25 cellular contexts compared by ENCODE assay signal in genomic region chr6:109854541-109855308, GRCh38.
"Had no signal": no experiment of that assay in that cellular context is flagged by ENCODE, and none has a peak within 500 bp of the region (broad histone marks: within the 10 kb centered on the region; RNA-seq: fewer than 3 reads in every experiment).

No MANE protein-coding gene starts in this region.

- H3K27me3 ChIP-seq: breast epithelium, esophagus squamous epithelium, heart right ventricle, pancreas, tibial nerve had no signal

- H3K36me3 ChIP-seq: breast epithelium, esophagus squamous epithelium, heart right ventricle, pancreas, tibial nerve had no signal

- H3K4me3 ChIP-seq: breast epithelium, esophagus squamous epithelium, heart right ventricle, pancreas, psoas muscle, smooth muscle cell, tibial nerve had no signal

- H3K4me1 ChIP-seq: breast epithelium, esophagus squamous epithelium, heart right ventricle, pancreas, psoas muscle, tibial nerve had no signal

- DNase-seq: activated CD8-positive, alpha-beta memory T cell treated with anti-CD3 and anti-CD28 coated beads, Interleukin-2, amount 10 ng/mL, durations not matched to agents 7 days and 5 days; activated CD8-positive, alpha-beta T cell treated with anti-CD3 and anti-CD28 coated beads, Interleukin-2, amount 10 ng/mL, durations not matched to agents 7 days and 5 days; activated naive CD4-positive, alpha-beta T cell; activated T-cell treated with anti-CD3 and anti-CD28 coated beads, Interleukin-2, amount 50 U/mL, for 48 hours; central memory CD4-positive, alpha-beta T cell; esophagus squamous epithelium; foreskin melanocyte; heart right ventricle; midbrain; naive thymus-derived CD8-positive, alpha-beta T cell; nucleus accumbens; pancreas; psoas muscle; stimulated activated CD4-positive, alpha-beta T cell treated with anti-CD3 and anti-CD28 coated beads, Interleukin-1b, Interleukin-23, amount 100 ng/mL, for 48 hours; stimulated activated naive B cell treated with anti-CD40 and anti-IgM and Interleukin-4, amounts not matched to agents 10 μg/mL and 1 μg/mL and 100 μg/mL, for 72 hours; T-helper 17 cell; T1000 had no signal

- H3K4me2 ChIP-seq: smooth muscle cell had no signal

- H3K27ac Mint-ChIP-seq: activated CD8-positive, alpha-beta memory T cell treated with anti-CD3 and anti-CD28 coated beads, Interleukin-2, amount 10 ng/mL, durations not matched to agents 7 days and 5 days; activated CD8-positive, alpha-beta T cell treated with anti-CD3 and anti-CD28 coated beads, Interleukin-2, amount 10 ng/mL, durations not matched to agents 7 days and 5 days; activated naive CD4-positive, alpha-beta T cell treated with anti-CD3 and anti-CD28 coated beads, Interleukin-2, amount 50 U/mL, for 72 hours; activated T-helper 2 cell treated with anti-CD3 and anti-CD28 coated beads, Interferon-gamma antibody, Interleukin-2, Interleukin-4, amounts not matched to agents 10 μg/mL and 5 μg/mL and 100 μg/mL, durations not matched to agents 14 hours and 24 hours and 36 hours; dendritic cell treated with granulocyte-macrophage colony-stimulating factor and Interleukin-4, amounts not matched to agents 40 ng/mL and 50 ng/mL, for 4 days; naive thymus-derived CD8-positive, alpha-beta T cell; stimulated activated naive B cell treated with anti-CD40 and anti-IgM and Interleukin-4, amounts not matched to agents 10 μg/mL and 1 μg/mL and 100 μg/mL, for 72 hours; T-helper 17 cell had no signal

- H3K4me1 Mint-ChIP-seq: activated CD8-positive, alpha-beta memory T cell treated with anti-CD3 and anti-CD28 coated beads, Interleukin-2, amount 10 ng/mL, durations not matched to agents 7 days and 5 days; neural crest cell; T-helper 17 cell had no signal

- H3K9me3 Mint-ChIP-seq: activated T-helper 2 cell treated with anti-CD3 and anti-CD28 coated beads, Interferon-gamma antibody, Interleukin-2, Interleukin-4, amounts not matched to agents 10 μg/mL and 5 μg/mL and 100 μg/mL, durations not matched to agents 14 hours and 24 hours and 36 hours had no signal

- H3K27ac ChIP-seq: breast epithelium, epithelial cell of prostate, esophagus squamous epithelium, heart right ventricle, pancreas, psoas muscle, tibial nerve had no signal

- ATAC-seq: activated CD8-positive, alpha-beta memory T cell treated with anti-CD3 and anti-CD28 coated beads, Interleukin-2, amount 10 ng/mL, durations not matched to agents 7 days and 5 days; activated CD8-positive, alpha-beta T cell treated with anti-CD3 and anti-CD28 coated beads, Interleukin-2, amount 10 ng/mL, durations not matched to agents 7 days and 5 days; activated naive CD4-positive, alpha-beta T cell treated with anti-CD3 and anti-CD28 coated beads, Interleukin-2, amount 50 U/mL, for 72 hours; heart right ventricle; naive thymus-derived CD8-positive, alpha-beta T cell; pancreas; psoas muscle; stimulated activated naive B cell treated with anti-CD40 and anti-IgM and Interleukin-4, amounts not matched to agents 10 μg/mL and 1 μg/mL and 100 μg/mL, for 72 hours; T-helper 17 cell had no signal

- H3K36me3 Mint-ChIP-seq: activated CD8-positive, alpha-beta memory T cell treated with anti-CD3 and anti-CD28 coated beads, Interleukin-2, amount 10 ng/mL, durations not matched to agents 7 days and 5 days; activated naive CD4-positive, alpha-beta T cell treated with anti-CD3 and anti-CD28 coated beads, Interleukin-2, amount 50 U/mL, for 72 hours; stimulated activated naive B cell treated with anti-CD40 and anti-IgM and Interleukin-4, amounts not matched to agents 10 μg/mL and 1 μg/mL and 100 μg/mL, for 72 hours had no signal

- H3K27me3 Mint-ChIP-seq: activated CD8-positive, alpha-beta memory T cell treated with anti-CD3 and anti-CD28 coated beads, Interleukin-2, amount 10 ng/mL, durations not matched to agents 7 days and 5 days; dendritic cell treated with granulocyte-macrophage colony-stimulating factor and Interleukin-4, amounts not matched to agents 40 ng/mL and 50 ng/mL, for 4 days; T-helper 17 cell had no signal

- H3K4me3 Mint-ChIP-seq: activated CD8-positive, alpha-beta memory T cell treated with anti-CD3 and anti-CD28 coated beads, Interleukin-2, amount 10 ng/mL, durations not matched to agents 7 days and 5 days; activated CD8-positive, alpha-beta T cell treated with anti-CD3 and anti-CD28 coated beads, Interleukin-2, amount 10 ng/mL, durations not matched to agents 7 days and 5 days; dendritic cell treated with granulocyte-macrophage colony-stimulating factor and Interleukin-4, amounts not matched to agents 40 ng/mL and 50 ng/mL, for 4 days; naive thymus-derived CD8-positive, alpha-beta T cell; neural crest cell; stimulated activated naive B cell treated with anti-CD40 and anti-IgM and Interleukin-4, amounts not matched to agents 10 μg/mL and 1 μg/mL and 100 μg/mL, for 72 hours; T-helper 17 cell had no signal

- H3K9me3 ChIP-seq: breast epithelium, esophagus squamous epithelium, heart right ventricle, pancreas, psoas muscle, tibial nerve had no signal
